ENCODE assay signal across 1 cellular context in genomic region chr1:204113900-204114299, GRCh38.
TF ChIP-seq lines count a peak whose summit lies in the region.

No MANE protein-coding gene starts in this region.

TF ChIP-seq in H1, 55 proteins besides CTCF, POLR2A, EP300 and RAD21:
- TF ChIP-seq KDM5A (IDR thresholded peaks at IDR 0.05; ENCODE audit: low read length) = no peak
- no peak for TF ChIP-seq BRCA1 (IDR thresholded peaks at IDR 0.05; ENCODE audit: low read depth, low read length)
- TF ChIP-seq MAFK (IDR thresholded peaks at IDR 0.05; ENCODE audit: low read depth, low read length) = no peak
- TF ChIP-seq BCL11A (IDR thresholded peaks at IDR 0.05; ENCODE audit: low read depth in 2 of 2, low read length in 2 of 2) = no peak
- TF ChIP-seq SRF (IDR thresholded peaks at IDR 0.05; ENCODE audit: low read depth, low read length) = no peak
- TF ChIP-seq RNF2 (IDR thresholded peaks at IDR 0.05; ENCODE audit: borderline replicate concordance, low read depth, low read length, missing control alignments, poor library complexity, severe bottlenecking) = no peak
- no peak for TF ChIP-seq CTBP2 (IDR thresholded peaks at IDR 0.05; ENCODE audit: borderline replicate concordance, insufficient read depth, insufficient read length, low read length)
- no peak for TF ChIP-seq SUZ12 (IDR thresholded peaks at IDR 0.05; ENCODE audit: low read length)
- TF ChIP-seq ASH2L (IDR thresholded peaks at IDR 0.05; ENCODE audit: low read length) = no peak
- TF ChIP-seq KDM4A (IDR thresholded peaks at IDR 0.05; ENCODE audit: low read depth, low read length, severe bottlenecking) = no peak
- TF ChIP-seq HDAC2 (IDR thresholded peaks at IDR 0.05; ENCODE audit: borderline replicate concordance in 1 of 2, low read depth in 2 of 2, low read length in 2 of 2) = no peak
- TF ChIP-seq POU5F1 (IDR thresholded peaks at IDR 0.05; ENCODE audit: low read depth, low read length) = no peak
- TF ChIP-seq KDM1A (IDR thresholded peaks at IDR 0.05; ENCODE audit: borderline replicate concordance, low read length) = no peak
- TF ChIP-seq NRF1 (IDR thresholded peaks at IDR 0.05; ENCODE audit: low read depth, low read length) = no peak
- TF ChIP-seq PHF8 (conservative IDR thresholded peaks at IDR 0.05; ENCODE audit: low read depth, low read length) = no peak
- no peak for TF ChIP-seq JUN (IDR thresholded peaks at IDR 0.05; ENCODE audit: low read depth, low read length)
- no peak for TF ChIP-seq TEAD4 (IDR thresholded peaks at IDR 0.05; ENCODE audit: low read depth, low read length)
